9 cellular contexts compared by ENCODE assay signal in genomic region chr9:111957856-111958631, GRCh38.
DNase-seq lines count a peak whose midpoint lies in the region; ATAC-seq and TF ChIP-seq lines count a peak whose summit lies in the region.
"Had no signal": no experiment of that assay in that cellular context is flagged by ENCODE, and none has a peak within 500 bp of the region (broad histone marks: within the 10 kb centered on the region; RNA-seq: fewer than 3 reads in every experiment).

No MANE protein-coding gene starts in this region.

- peak overlapping the region; percentile 96 for H2BK120ac ChIP-seq in IMR-90 (ENCODE audit: low read depth, low read length)

- TF ChIP-seq CTCF in MCF 10A (IDR thresholded peaks at IDR 0.05; ENCODE audit: unreplicated experiment) (no peak), breast epithelium (IDR thresholded peaks at IDR 0.05) (no peak), IMR-90 (conservative IDR thresholded peaks at IDR 0.05; ENCODE audit: low read depth, low read length) (no peak), retinal pigment epithelial cell (conservative IDR thresholded peaks at IDR 0.05; ENCODE audit: low read depth, low read length) (no peak)

- H3K4me1 Mint-ChIP-seq in MCF 10A (ENCODE audit: insufficient read depth, unreplicated experiment): peaks cover 36% of the 10 kb centered on the region
- peaks cover 8% of the 10 kb centered on the region for H3K4me1 Mint-ChIP-seq in T-helper 2 cell treated with Interferon-gamma antibody and Interleukin-4, amounts not matched to agents 5 μg/mL and 100 μg/mL, for 36 hours (ENCODE audit: low read depth)

- H3K23ac ChIP-seq in IMR-90 (ENCODE audit: low read depth, low read length): peak overlapping the region; percentile 96

- in situ Hi-C loops in IMR-90 (cut with MboI; ENCODE audit: low sequenced_read_pairs): no loop called here

- TF ChIP-seq RAD21 in IMR-90 (IDR thresholded peaks at IDR 0.05; ENCODE audit: low read length): peak; percentile 26; the same call in 1 of the 2 replicates

- H2BK20ac ChIP-seq in IMR-90 (ENCODE audit: low read depth, low read length): peak overlapping the region; percentile 98

- H3K4me3 ChIP-seq in breast epithelium (peak overlapping the region in 1 of 3 donors; percentile 41), IMR-90 (ENCODE audit: insufficient read depth, low read depth, low read length) (peak overlapping the region; percentile 42), retinal pigment epithelial cell (ENCODE audit: low read length) (peak overlapping the region; percentile 5)
- H3K4me3 ChIP-seq: cardiac muscle cell had no signal

- peak overlapping the region; percentile 77 for H3K9ac ChIP-seq in IMR-90 (ENCODE audit: low read depth, low read length)

- BruUV-seq in MCF 10A (replicated peaks; lab: Mats Ljungman, UMichigan) (TSS peak; percentile 85), IMR-90 (replicated peaks; lab: Mats Ljungman, UMichigan) (TSS peak; percentile 95)

- H3K4ac ChIP-seq in IMR-90 (ENCODE audit: low read depth, low read length): peak overlapping the region; percentile 96

- peak overlapping the region; percentile 85 for H3K27ac Mint-ChIP-seq in MCF 10A (ENCODE audit: low read depth, unreplicated experiment)
- H3K27ac Mint-ChIP-seq in T-helper 2 cell treated with Interferon-gamma antibody and Interleukin-4, amounts not matched to agents 5 μg/mL and 100 μg/mL, for 36 hours: no peak overlapping the region

- POLR2A ChIA-PET in MCF 10A (lab: Yijun Ruan, JAX) (interaction anchor here (0.7 to 7.5 kb wide), 16 partner anchors 13 to 117 kb away, joined by 3 to 69 read pairs (median 3); partner anchors contain the start of gene UGCG), IMR-90 (lab: Charles Lee; ENCODE audit: unreplicated experiment) (interaction anchor here (0.6 kb wide), 1 partner anchor 54 kb away, joined by 6 read pairs; no protein-coding TSS in a partner anchor)

- H3K4me3 Mint-ChIP-seq in MCF 10A (ENCODE audit: unreplicated experiment): peak overlapping the region; percentile 68
- H3K4me3 Mint-ChIP-seq in T-helper 2 cell treated with Interferon-gamma antibody and Interleukin-4, amounts not matched to agents 5 μg/mL and 100 μg/mL, for 36 hours: peak overlapping the region; percentile 63

- H3K9me3 ChIP-seq in breast epithelium (no peaks in the 10 kb centered on the region), IMR-90 (ENCODE audit: control insufficient read depth, insufficient read depth, low read length) (no peaks in the 10 kb centered on the region)

- H2AK9ac ChIP-seq in IMR-90 (replicated peaks; ENCODE audit: low read depth, low read length, poor library complexity): peak overlapping the region; percentile 5

- H3K56ac ChIP-seq in IMR-90 (ENCODE audit: extremely low read depth, insufficient read depth, low read length): peak overlapping the region; percentile 91

- ATAC-seq in IMR-90 (ENCODE audit: low read depth) (peak; percentile 86), GM18505 (IDR thresholded peaks at IDR 0.05; ENCODE audit: unreplicated experiment) (no peak), GM21367 (IDR thresholded peaks at IDR 0.05; ENCODE audit: unreplicated experiment) (no peak)

- dilution Hi-C loops in IMR-90 (cut with HindIII; ENCODE audit: low sequenced_read_pairs, unreplicated experiment): no loop called here

- peak overlapping the region; percentile 39 for H2AK5ac ChIP-seq in IMR-90 (ENCODE audit: low read depth, low read length)

- intact Hi-C loops in MCF 10A (cut with micrococcal nuclease) (loop anchor here (2.0 to 5.0 kb wide), 4 partner anchors 61 to 114 kb away; partner anchors contain the start of gene UGCG), breast epithelium (cut with DNase I; ENCODE audit: low total_unique reads) (no loop called here), IMR-90 (cut with micrococcal nuclease) (loop anchor here (5.0 kb wide), 1 partner anchor 74 kb away; no protein-coding TSS in a partner anchor)

- CTCF ChIA-PET in MCF 10A (lab: Yijun Ruan, JAX) (interaction anchor here (1.0 kb wide), 1 partner anchor 359 kb away, joined by 3 read pairs; no protein-coding TSS in a partner anchor), IMR-90 (lab: Yijun Ruan, JAX) (no interaction called here)

- peak overlapping the region; percentile 84 for H3K18ac ChIP-seq in IMR-90 (ENCODE audit: low read depth, low read length)

- peak overlapping the region; percentile 68 for H4K5ac ChIP-seq in IMR-90 (ENCODE audit: low read depth, low read length)

- H3K9me1 ChIP-seq in IMR-90 (ENCODE audit: insufficient read depth, low read length): peaks cover 12% of the 10 kb centered on the region

- H3K27me3 Mint-ChIP-seq in MCF 10A (ENCODE audit: insufficient read depth, unreplicated experiment): no peaks in the 10 kb centered on the region
- H3K27me3 Mint-ChIP-seq in T-helper 2 cell treated with Interferon-gamma antibody and Interleukin-4, amounts not matched to agents 5 μg/mL and 100 μg/mL, for 36 hours (ENCODE audit: low read depth): peaks cover 20% of the 10 kb centered on the region

- peak overlapping the region; percentile 70 for H3K4me2 ChIP-seq in IMR-90 (ENCODE audit: low read depth, low read length)

- peaks cover 0 to 10% of the 10 kb centered on the region in 2 experiments; a peak in 2 of 4 replicates for H3K79me1 ChIP-seq in IMR-90 (ENCODE audit: low read depth in 1 of 2, low read length in 2 of 2)

- no peaks in the 10 kb centered on the region for H3K9me3 Mint-ChIP-seq in MCF 10A (ENCODE audit: unreplicated experiment)
- H3K9me3 Mint-ChIP-seq in T-helper 2 cell treated with Interferon-gamma antibody and Interleukin-4, amounts not matched to agents 5 μg/mL and 100 μg/mL, for 36 hours: no peaks in the 10 kb centered on the region

- no peaks in the 10 kb centered on the region for H4K20me1 ChIP-seq in IMR-90 (ENCODE audit: insufficient read depth, low read length)

- no peaks in the 10 kb centered on the region for H3K4me1 ChIP-seq in breast epithelium
- H3K4me1 ChIP-seq in IMR-90 (ENCODE audit: control insufficient read depth, insufficient read depth, low read length): peaks cover 23% of the 10 kb centered on the region

- no CpG with 5 or more reads among the region's 3 CpGs for WGBS in IMR-90 (ENCODE audit: extremely low coverage in 2 of 2, insufficient read length in 1 of 2), 2 experiments

- H2BK5ac ChIP-seq in IMR-90 (ENCODE audit: low read depth, low read length, poor library complexity, severe bottlenecking): peak overlapping the region; percentile 100

- H3K36me3 Mint-ChIP-seq in MCF 10A (ENCODE audit: insufficient read depth, unreplicated experiment): no peaks in the 10 kb centered on the region
- H3K36me3 Mint-ChIP-seq in T-helper 2 cell treated with Interferon-gamma antibody and Interleukin-4, amounts not matched to agents 5 μg/mL and 100 μg/mL, for 36 hours (ENCODE audit: low read depth): no peaks in the 10 kb centered on the region

- H3K14ac ChIP-seq in IMR-90 (replicated peaks; ENCODE audit: low read depth, low read length): peak overlapping the region; percentile 91

- H2BK15ac ChIP-seq in IMR-90 (ENCODE audit: low read depth, low read length): peak overlapping the region; percentile 90

- H3K27ac ChIP-seq in breast epithelium (peak overlapping the region in 1 of 2 donors; percentile 45), IMR-90 (ENCODE audit: insufficient read depth, low read length) (peak overlapping the region; percentile 96)
- H3K27ac ChIP-seq: cardiac muscle cell had no signal

- H3K36me3 ChIP-seq in breast epithelium: no peaks in the 10 kb centered on the region
- no peaks in the 10 kb centered on the region for H3K36me3 ChIP-seq in IMR-90 (ENCODE audit: control insufficient read depth, insufficient read depth, low read length)
- H3K36me3 ChIP-seq: cardiac muscle cell had no signal

- peak overlapping the region; percentile 37 to 92 for H4K8ac ChIP-seq in IMR-90 (ENCODE audit: low read depth in 2 of 2, low read length in 2 of 2)

- peak overlapping the region; percentile 92 for H4K91ac ChIP-seq in IMR-90 (ENCODE audit: insufficient read depth, low read depth, low read length)

- peak; percentile 89 for DNase-seq in MCF 10A (ENCODE audit: unreplicated experiment)
- no peak for DNase-seq in breast epithelium (ENCODE audit: low spot score in 2 of 2)
- peak; percentile 99 for DNase-seq in IMR-90
- peak; percentile 10 for DNase-seq in T-helper 2 cell treated with Interferon-gamma antibody and Interleukin-4, amounts not matched to agents 5 μg/mL and 100 μg/mL, for 36 hours (ENCODE audit: low spot score)
- peak; percentile 97 for DNase-seq in fibroblast of peridontal ligament (ENCODE audit: extremely low read depth)
- DNase-seq in retinal pigment epithelial cell (ENCODE audit: low read depth): peak; percentile 98

- H2AFZ ChIP-seq in IMR-90 (replicated peaks; ENCODE audit: low read length, poor library complexity): peak overlapping the region; percentile 85

- H3K27me3 ChIP-seq in breast epithelium (no peaks in the 10 kb centered on the region), IMR-90 (ENCODE audit: control insufficient read depth, insufficient read depth, low read length) (no peaks in the 10 kb centered on the region)
- H3K27me3 ChIP-seq: cardiac muscle cell had no signal

- TF ChIP-seq POLR2A in breast epithelium (IDR thresholded peaks at IDR 0.05) (no peak), IMR-90 (IDR thresholded peaks at IDR 0.05; ENCODE audit: low read depth, low read length) (peak; percentile 79), GM18505 (IDR thresholded peaks at IDR 0.05; ENCODE audit: borderline replicate concordance, extremely low read depth, insufficient read depth, insufficient read length) (no peak)

TF ChIP-seq in IMR-90, 13 proteins besides CTCF, POLR2A, EP300 and RAD21 (continues in another document):
- TF ChIP-seq SMC3 (IDR thresholded peaks at IDR 0.05; ENCODE audit: low read depth, low read length) (0 out of 2 replicates have a peak, but pooled peaks have one; percentile 2), FOS (IDR thresholded peaks at IDR 0.05; ENCODE audit: low read depth, low read length) (peak; percentile 76), MAZ (IDR thresholded peaks at IDR 0.05; ENCODE audit: borderline replicate concordance, low read depth, low read length) (peak; percentile 38; the same call in 1 of the 2 replicates), MXI1 (IDR thresholded peaks at IDR 0.05; ENCODE audit: borderline replicate concordance, low read depth, low read length) (peak; percentile 74), CEBPB (IDR thresholded peaks at IDR 0.05; ENCODE audit: low read depth, low read length) (peak; percentile 100)
- TF ChIP-seq, protein P1, sequence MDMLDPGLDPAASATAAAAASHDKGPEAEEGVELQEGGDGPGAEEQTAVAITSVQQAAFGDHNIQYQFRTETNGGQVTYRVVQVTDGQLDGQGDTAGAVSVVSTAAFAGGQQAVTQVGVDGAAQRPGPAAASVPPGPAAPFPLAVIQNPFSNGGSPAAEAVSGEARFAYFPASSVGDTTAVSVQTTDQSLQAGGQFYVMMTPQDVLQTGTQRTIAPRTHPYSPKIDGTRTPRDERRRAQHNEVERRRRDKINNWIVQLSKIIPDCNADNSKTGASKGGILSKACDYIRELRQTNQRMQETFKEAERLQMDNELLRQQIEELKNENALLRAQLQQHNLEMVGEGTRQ (IDR thresholded peaks at IDR 0.05; ENCODE audit: low read depth, low read length): no peak

Comparison
In these comparisons a context has a peak if more than half of its experiments do, and no peak if none do; other contexts are left out.
1. DNase-seq: peak in MCF 10A (single experiment), IMR-90 (single experiment), T-helper 2 cell treated with Interferon-gamma antibody and Interleukin-4, amounts not matched to agents 5 μg/mL and 100 μg/mL, for 36 hours (single experiment), fibroblast of peridontal ligament (single experiment) and retinal pigment epithelial cell (single experiment); none in breast epithelium (0 of 2).